ENCODE assay signal across 1 cellular context in the genomic region with DNA sequence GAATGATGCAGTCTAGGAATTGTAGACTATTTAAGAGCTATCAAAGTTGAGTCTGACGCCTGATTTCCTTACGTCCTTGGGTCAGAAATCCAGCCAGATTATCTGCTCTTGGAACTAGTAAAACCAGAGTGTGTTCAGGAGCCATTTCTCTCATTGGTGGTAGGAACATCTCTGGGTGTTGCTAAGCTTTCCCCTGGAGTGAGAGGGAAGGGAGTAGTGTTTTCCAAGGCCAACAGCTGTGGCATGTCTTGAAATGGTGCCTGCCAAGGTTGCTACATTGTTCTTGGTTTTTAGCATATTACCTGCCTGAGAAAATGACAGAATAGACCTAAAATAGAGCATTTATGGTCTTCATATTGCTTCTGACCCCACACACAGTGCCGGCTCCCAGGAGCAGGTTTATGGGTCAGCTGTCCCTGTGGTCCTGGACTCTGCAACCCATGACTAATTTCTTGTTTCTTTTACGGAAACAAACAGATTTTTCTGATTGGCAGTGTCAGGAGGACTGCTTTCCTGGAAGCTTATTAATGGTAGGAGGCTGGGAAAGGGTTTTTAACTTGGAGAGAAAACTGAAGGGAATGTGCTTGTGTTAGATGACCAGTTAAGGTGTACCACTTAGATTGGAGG.
TF ChIP-seq lines count a peak whose summit lies in the region.

No MANE protein-coding gene starts in this region.

TF ChIP-seq in GM23338, 12 proteins besides CTCF, POLR2A, EP300 and RAD21:
- TF ChIP-seq ZNF462 (CRISPR knock-in tag; IDR thresholded peaks at IDR 0.05) (no peak), ETS1 (IDR thresholded peaks at IDR 0.05) (no peak), POLR2AphosphoS5 (IDR thresholded peaks at IDR 0.05; ENCODE audit: low read depth) (no peak), STAT1 (IDR thresholded peaks at IDR 0.05; ENCODE audit: unreplicated experiment) (no peak), NANOG (IDR thresholded peaks at IDR 0.05; ENCODE audit: borderline replicate concordance) (no peak), JUNB (IDR thresholded peaks at IDR 0.05; ENCODE audit: unreplicated experiment) (no peak), ZNF114 (CRISPR knock-in tag; IDR thresholded peaks at IDR 0.05) (no peak), CREB1 (CRISPR knock-in tag; IDR thresholded peaks at IDR 0.05; ENCODE audit: low read depth) (no peak), EZH2 (IDR thresholded peaks at IDR 0.05; ENCODE audit: low read depth, unreplicated experiment) (no peak), EZH2phosphoT487 (IDR thresholded peaks at IDR 0.05; ENCODE audit: unreplicated experiment) (no peak), ZNF331 (CRISPR knock-in tag; IDR thresholded peaks at IDR 0.05; ENCODE audit: low read depth) (no peak)
- TF ChIP-seq, protein P1, sequence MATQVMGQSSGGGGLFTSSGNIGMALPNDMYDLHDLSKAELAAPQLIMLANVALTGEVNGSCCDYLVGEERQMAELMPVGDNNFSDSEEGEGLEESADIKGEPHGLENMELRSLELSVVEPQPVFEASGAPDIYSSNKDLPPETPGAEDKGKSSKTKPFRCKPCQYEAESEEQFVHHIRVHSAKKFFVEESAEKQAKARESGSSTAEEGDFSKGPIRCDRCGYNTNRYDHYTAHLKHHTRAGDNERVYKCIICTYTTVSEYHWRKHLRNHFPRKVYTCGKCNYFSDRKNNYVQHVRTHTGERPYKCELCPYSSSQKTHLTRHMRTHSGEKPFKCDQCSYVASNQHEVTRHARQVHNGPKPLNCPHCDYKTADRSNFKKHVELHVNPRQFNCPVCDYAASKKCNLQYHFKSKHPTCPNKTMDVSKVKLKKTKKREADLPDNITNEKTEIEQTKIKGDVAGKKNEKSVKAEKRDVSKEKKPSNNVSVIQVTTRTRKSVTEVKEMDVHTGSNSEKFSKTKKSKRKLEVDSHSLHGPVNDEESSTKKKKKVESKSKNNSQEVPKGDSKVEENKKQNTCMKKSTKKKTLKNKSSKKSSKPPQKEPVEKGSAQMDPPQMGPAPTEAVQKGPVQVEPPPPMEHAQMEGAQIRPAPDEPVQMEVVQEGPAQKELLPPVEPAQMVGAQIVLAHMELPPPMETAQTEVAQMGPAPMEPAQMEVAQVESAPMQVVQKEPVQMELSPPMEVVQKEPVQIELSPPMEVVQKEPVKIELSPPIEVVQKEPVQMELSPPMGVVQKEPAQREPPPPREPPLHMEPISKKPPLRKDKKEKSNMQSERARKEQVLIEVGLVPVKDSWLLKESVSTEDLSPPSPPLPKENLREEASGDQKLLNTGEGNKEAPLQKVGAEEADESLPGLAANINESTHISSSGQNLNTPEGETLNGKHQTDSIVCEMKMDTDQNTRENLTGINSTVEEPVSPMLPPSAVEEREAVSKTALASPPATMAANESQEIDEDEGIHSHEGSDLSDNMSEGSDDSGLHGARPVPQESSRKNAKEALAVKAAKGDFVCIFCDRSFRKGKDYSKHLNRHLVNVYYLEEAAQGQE (IDR thresholded peaks at IDR 0.05; ENCODE audit: unreplicated experiment): no peak
